In the genomic region with DNA sequence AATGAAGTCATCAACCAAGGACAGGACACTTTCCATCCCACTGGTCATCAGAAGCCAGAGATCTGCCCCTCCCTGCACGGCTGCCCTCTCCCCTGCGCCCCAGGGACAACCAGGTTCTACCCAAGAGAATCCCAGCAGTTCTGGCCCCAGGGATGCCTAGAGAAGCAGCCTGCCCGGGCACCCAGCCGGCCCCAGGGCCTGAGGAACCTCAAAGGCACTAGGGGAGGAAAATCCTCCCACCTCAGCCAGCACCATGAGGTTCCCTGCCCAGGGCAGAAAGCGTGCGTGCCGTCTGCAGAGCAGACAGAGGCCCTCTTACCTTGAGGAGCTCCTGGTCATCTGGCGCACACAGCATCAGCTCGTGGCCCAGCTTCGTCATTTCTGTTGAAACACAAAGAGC, we compare ENCODE assay signal across 29 cellular contexts. TPM values are rescaled to one million over a fixed set of nuclear protein-coding genes. Genes with fewer than 3 reads are reported as not detected.
"Had no signal": no experiment of that assay in that cellular context is flagged by ENCODE, and none has a peak within 500 bp of the region (broad histone marks: within the 10 kb centered on the region; RNA-seq: fewer than 3 reads in every experiment).

No MANE protein-coding gene starts in this region.

- H3K4me1 ChIP-seq: neural progenitor cell, parathyroid adenoma, psoas muscle, right lobe of liver, sigmoid colon, spleen, suprapubic skin, testis, tibial nerve, upper lobe of left lung, vagina had no signal

- H3K36me3 ChIP-seq: neural progenitor cell, ovary, right lobe of liver, vagina had no signal

- H3K9me3 ChIP-seq: ovary, psoas muscle, right lobe of liver, sigmoid colon, spleen, suprapubic skin, testis, tibial nerve, upper lobe of left lung, vagina had no signal

- H3K4me3 ChIP-seq: neural progenitor cell, ovary, psoas muscle, right lobe of liver, sigmoid colon, skin epidermis, smooth muscle cell, spleen, suprapubic skin, testis, tibial nerve, upper lobe of left lung, vagina had no signal

- DNase-seq: natural killer cell; occipital lobe; ovary; right lobe of liver; sigmoid colon; spleen; stimulated activated CD4-positive, alpha-beta T cell treated with anti-CD3 and anti-CD28 coated beads, Interleukin-12 subunit alpha, Interleukin-12 subunit beta, amount 100 ng/mL, for 4 hours; stimulated activated CD4-positive, alpha-beta T cell treated with anti-CD3 and anti-CD28 coated beads, Interleukin-1b, Interleukin-23, amount 100 ng/mL, for 48 hours; stimulated activated CD4-positive, alpha-beta T cell treated with anti-CD3 and anti-CD28 coated beads, Interleukin-4, amount 100 ng/mL, for 1 hour; stimulated activated CD4-positive, alpha-beta T cell treated with anti-CD3 and anti-CD28 coated beads, Interleukin-4, amount 100 ng/mL, for 4 hours; stimulated activated CD8-positive, alpha-beta memory T cell treated with anti-CD3 and anti-CD28 coated beads, Interleukin-4, amount 100 ng/mL, for 48 hours; stimulated activated naive CD4-positive, alpha-beta T cell; stimulated activated naive CD8-positive, alpha-beta T cell treated with anti-CD3 and anti-CD28 coated beads, Interleukin-15, amount 100 ng/mL, for 72 hours; stimulated activated naive CD8-positive, alpha-beta T cell treated with anti-CD3 and anti-CD28 coated beads, Interleukin-15, Interleukin-2, amounts not matched to agents 100 U/mL and 50 U/mL, for 24 hours; substantia nigra; testis; trophoblast cell; upper lobe of left lung had no signal

- H3K27me3 ChIP-seq: neural progenitor cell, ovary, right lobe of liver, sigmoid colon, spleen, suprapubic skin, testis, tibial nerve, vagina had no signal

- H3K27ac ChIP-seq: neural progenitor cell, ovary, parathyroid adenoma, psoas muscle, right lobe of liver, sigmoid colon, skin epidermis, spleen, suprapubic skin, testis, tibial nerve, upper lobe of left lung, vagina had no signal

RNA-seq across cellular contexts. Expression of a gene that starts 16.4 kb away (rescaled TPM):
- total RNA-seq: occipital lobe had no signal

RNA-seq across cellular contexts. Expression of a gene that starts 32.5 kb away (rescaled TPM):
- total RNA-seq: natural killer cell had no signal

RNA-seq across cellular contexts. Expression of a gene that starts 51.0 kb away (rescaled TPM):
- total RNA-seq: osteoblast had no signal

RNA-seq across cellular contexts. Expression of a gene that starts 55.2 kb away (rescaled TPM):
- total RNA-seq: natural killer cell, osteoblast, right cardiac atrium, suprapubic skin, tibial nerve, ureter had no signal
